ENCODE assay signal across 10 cellular contexts in the genomic region with DNA sequence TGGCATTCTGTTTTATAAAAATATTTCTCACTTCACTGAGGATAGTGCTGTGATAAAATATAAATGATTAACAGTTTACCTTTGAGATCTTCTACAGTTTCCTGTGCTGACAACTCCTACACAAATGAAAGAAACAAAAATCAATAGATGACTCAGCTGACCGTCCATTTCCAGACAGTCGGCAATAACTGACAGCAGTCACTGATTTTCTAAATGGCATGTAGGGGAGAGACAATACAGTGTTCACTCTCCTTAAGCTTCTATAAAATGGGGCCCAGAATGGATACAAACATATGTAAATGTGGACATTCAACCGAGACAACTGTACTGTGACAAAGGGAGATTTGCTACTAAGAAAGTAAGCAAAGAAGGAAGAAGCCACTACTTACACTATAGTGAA. TPM values are rescaled to one million over a fixed set of nuclear protein-coding genes. Genes with fewer than 3 reads are reported as not detected.
A peak's percentile ranks its signal among the peaks of the same experiment; 100 is the strongest.
DNase-seq lines count a peak whose midpoint lies in the region; ATAC-seq and TF ChIP-seq lines count a peak whose summit lies in the region.
"Had no signal": no experiment of that assay in that cellular context is flagged by ENCODE, and none has a peak within 500 bp of the region (broad histone marks: within the 10 kb centered on the region; RNA-seq: fewer than 3 reads in every experiment).

No MANE protein-coding gene starts in this region.

- H3K79me2 ChIP-seq in smooth muscle cell (ENCODE audit: low read depth) (no peaks in the 10 kb centered on the region), SK-N-SH (ENCODE audit: insufficient read depth) (no peaks in the 10 kb centered on the region)

- H3K27me3 ChIP-seq in HAP-1 (ENCODE audit: low read depth): no peaks in the 10 kb centered on the region
- H3K27me3 ChIP-seq in smooth muscle cell (ENCODE audit: low read depth): no peaks in the 10 kb centered on the region
- no peaks in the 10 kb centered on the region for H3K27me3 ChIP-seq in suprapubic skin
- H3K27me3 ChIP-seq in SK-N-SH (ENCODE audit: insufficient read depth): no peaks in the 10 kb centered on the region

- TF ChIP-seq POLR2A in suprapubic skin (IDR thresholded peaks at IDR 0.05): no peak

- peaks cover 9% of the 10 kb centered on the region for H3K4me1 Mint-ChIP-seq in activated CD4-positive, alpha-beta T cell treated with anti-CD3 and anti-CD28 coated beads for 36 hours
- H3K4me1 Mint-ChIP-seq in nephron: no peaks in the 10 kb centered on the region

- H3K9ac ChIP-seq in smooth muscle cell (ENCODE audit: low read depth) (no peak overlapping the region), SK-N-SH (no peak overlapping the region)

- in situ Hi-C loops in HAP-1 (cut with MboI; ENCODE audit: low sequenced_read_pairs): no loop called here

- no peaks in the 10 kb centered on the region for H3K27me3 Mint-ChIP-seq in activated CD4-positive, alpha-beta T cell treated with anti-CD3 and anti-CD28 coated beads for 36 hours
- H3K27me3 Mint-ChIP-seq in nephron (ENCODE audit: low read depth): no peaks in the 10 kb centered on the region
- H3K27me3 Mint-ChIP-seq: activated B cell treated with CpG ODN at 0.5 μM for 24 hours had no signal

- peak; percentile 60 for ATAC-seq in activated CD4-positive, alpha-beta T cell treated with anti-CD3 and anti-CD28 coated beads for 36 hours
- peak; percentile 94 for ATAC-seq in HG03520 (IDR thresholded peaks at IDR 0.05; ENCODE audit: unreplicated experiment)

- H2AFZ ChIP-seq in smooth muscle cell (ENCODE audit: low read depth) (no peak overlapping the region), SK-N-SH (ENCODE audit: low read depth) (no peak overlapping the region)

- H4K20me1 ChIP-seq in smooth muscle cell (ENCODE audit: low read depth) (no peaks in the 10 kb centered on the region), SK-N-SH (ENCODE audit: insufficient read depth) (no peaks in the 10 kb centered on the region)

- DNase-seq in activated CD4-positive, alpha-beta T cell treated with anti-CD3 and anti-CD28 coated beads for 36 hours: no peak
- DNase-seq in activated CD4-positive, alpha-beta T cell treated with anti-CD3 and anti-CD28 coated beads for 4 hours: no peak
- DNase-seq in HAP-1 (ENCODE audit: low spot score in 2 of 2) (peak; percentile 61 to 97), smooth muscle cell (lab: John Stamatoyannopoulos, UW; ENCODE audit: unreplicated experiment) (no peak), suprapubic skin (ENCODE audit: low spot score in 2 of 2) (no peak), SK-N-SH (no peak)
- DNase-seq: activated B cell treated with CpG ODN at 0.5 μM for 24 hours, NCI-H2081 treated with DMSO at 0.1 percent for 48 hours had no signal

- no peaks in the 10 kb centered on the region for H3K9me3 ChIP-seq in HAP-1
- H3K9me3 ChIP-seq in smooth muscle cell (replicated peaks; ENCODE audit: low read depth): no peaks in the 10 kb centered on the region
- H3K9me3 ChIP-seq in suprapubic skin: no peaks in the 10 kb centered on the region
- H3K9me3 ChIP-seq in SK-N-SH: no peaks in the 10 kb centered on the region

- 67% methylated on average over 3 of the region's 3 CpGs for WGBS in smooth muscle cell (ENCODE audit: low lambda C conversion rate)
- 90% methylated on average over 3 of the region's 3 CpGs for WGBS in suprapubic skin
- 59% methylated on average over 3 of the region's 3 CpGs for WGBS in SK-N-SH (ENCODE audit: low lambda C conversion rate)

- peaks cover 44% of the 10 kb centered on the region for H3K36me3 Mint-ChIP-seq in activated CD4-positive, alpha-beta T cell treated with anti-CD3 and anti-CD28 coated beads for 36 hours (ENCODE audit: low read depth)
- peaks cover 26% of the 10 kb centered on the region for H3K36me3 Mint-ChIP-seq in nephron (ENCODE audit: low read depth)

- no peak overlapping the region for H3K4me2 ChIP-seq in smooth muscle cell
- no peak overlapping the region for H3K4me2 ChIP-seq in SK-N-SH

- peaks cover 21% of the 10 kb centered on the region for H3K4me1 ChIP-seq in HAP-1
- H3K4me1 ChIP-seq in smooth muscle cell (ENCODE audit: low read depth): no peaks in the 10 kb centered on the region
- H3K4me1 ChIP-seq in suprapubic skin: no peaks in the 10 kb centered on the region
- H3K4me1 ChIP-seq in SK-N-SH (ENCODE audit: control insufficient read depth in 1 of 2, insufficient read depth in 2 of 2, low read depth in 1 of 2, low read length in 1 of 2): peaks cover 0 to 2% of the 10 kb centered on the region in 2 experiments; a peak in 2 of 4 replicates

- H3K27ac ChIP-seq in smooth muscle cell (ENCODE audit: low read depth) (no peak overlapping the region), suprapubic skin (no peak overlapping the region), SK-N-SH (ENCODE audit: low read depth in 2 of 2, low read length in 1 of 2) (no peak overlapping the region)

- CTCF ChIA-PET in activated CD4-positive, alpha-beta T cell treated with anti-CD3 and anti-CD28 coated beads for 36 hours (lab: Charles Lee): no interaction called here
- CTCF ChIA-PET in SK-N-SH (lab: Yijun Ruan, JAX): no interaction called here

- peak overlapping the region; percentile 56 for H3K27ac Mint-ChIP-seq in activated CD4-positive, alpha-beta T cell treated with anti-CD3 and anti-CD28 coated beads for 36 hours
- peak overlapping the region; percentile 49 to 81 (median 76) for H3K27ac Mint-ChIP-seq in nephron
- H3K27ac Mint-ChIP-seq: activated B cell treated with CpG ODN at 0.5 μM for 24 hours had no signal

- no peak overlapping the region for H3K4me3 Mint-ChIP-seq in activated CD4-positive, alpha-beta T cell treated with anti-CD3 and anti-CD28 coated beads for 36 hours
- no peak overlapping the region for H3K4me3 Mint-ChIP-seq in nephron
- H3K4me3 Mint-ChIP-seq: activated B cell treated with CpG ODN at 0.5 μM for 24 hours had no signal

- TF ChIP-seq EP300 in suprapubic skin (IDR thresholded peaks at IDR 0.05) (no peak), SK-N-SH (IDR thresholded peaks at IDR 0.05; ENCODE audit: borderline replicate concordance in 1 of 2, low read depth in 1 of 2, low read length in 1 of 2) (no peak)

- H3K36me3 ChIP-seq in HAP-1 (replicated peaks) (peaks cover 4% of the 10 kb centered on the region; the same call in 1 of the 2 replicates), smooth muscle cell (ENCODE audit: low read depth) (peaks cover 6% of the 10 kb centered on the region), suprapubic skin (peaks cover 10% of the 10 kb centered on the region), SK-N-SH (replicated peaks in 1 of 2; ENCODE audit: control insufficient read depth in 1 of 2, insufficient read depth in 2 of 2, low read length in 1 of 2) (peaks cover 18 to 50% of the 10 kb centered on the region in 2 experiments)

- POLR2A ChIA-PET in activated CD4-positive, alpha-beta T cell treated with anti-CD3 and anti-CD28 coated beads for 36 hours (lab: Charles Lee): no interaction called here
- POLR2A ChIA-PET in SK-N-SH (lab: Yijun Ruan, JAX): no interaction called here

- no peaks in the 10 kb centered on the region for H3K9me2 ChIP-seq in SK-N-SH

- intact Hi-C loops in activated CD4-positive, alpha-beta T cell treated with anti-CD3 and anti-CD28 coated beads for 36 hours (cut with DNase I, micrococcal nuclease): no loop called here

- no peak for TF ChIP-seq CTCF in nephron (IDR thresholded peaks at IDR 0.05; ENCODE audit: unreplicated experiment in 3 of 3)
- no peak for TF ChIP-seq CTCF in smooth muscle cell (IDR thresholded peaks at IDR 0.05; ENCODE audit: borderline replicate concordance, insufficient read depth, poor library complexity, severe bottlenecking)
- TF ChIP-seq CTCF in suprapubic skin (IDR thresholded peaks at IDR 0.05): no peak
- no peak for TF ChIP-seq CTCF in SK-N-SH (IDR thresholded peaks at IDR 0.05)

- TF ChIP-seq RAD21 in SK-N-SH (IDR thresholded peaks at IDR 0.05; ENCODE audit: low read length): no peak

- no peaks in the 10 kb centered on the region for H3K9me3 Mint-ChIP-seq in activated CD4-positive, alpha-beta T cell treated with anti-CD3 and anti-CD28 coated beads for 36 hours (ENCODE audit: low read depth)
- no peaks in the 10 kb centered on the region for H3K9me3 Mint-ChIP-seq in nephron
- H3K9me3 Mint-ChIP-seq: activated B cell treated with CpG ODN at 0.5 μM for 24 hours had no signal

- H3F3A ChIP-seq in smooth muscle cell (ENCODE audit: low read depth): no peaks in the 10 kb centered on the region
- no peaks in the 10 kb centered on the region for H3F3A ChIP-seq in SK-N-SH (replicated peaks; ENCODE audit: insufficient read depth)

- H3K4me3 ChIP-seq in HAP-1: no peak overlapping the region
- H3K4me3 ChIP-seq in smooth muscle cell: no peak overlapping the region
- no peak overlapping the region for H3K4me3 ChIP-seq in suprapubic skin
- no peak overlapping the region for H3K4me3 ChIP-seq in SK-N-SH (ENCODE audit: low read depth in 2 of 2, low read length in 1 of 2)

TF ChIP-seq in SK-N-SH, 30 proteins besides CTCF, POLR2A, EP300 and RAD21 (continues in another document):
- TF ChIP-seq, protein P1, sequence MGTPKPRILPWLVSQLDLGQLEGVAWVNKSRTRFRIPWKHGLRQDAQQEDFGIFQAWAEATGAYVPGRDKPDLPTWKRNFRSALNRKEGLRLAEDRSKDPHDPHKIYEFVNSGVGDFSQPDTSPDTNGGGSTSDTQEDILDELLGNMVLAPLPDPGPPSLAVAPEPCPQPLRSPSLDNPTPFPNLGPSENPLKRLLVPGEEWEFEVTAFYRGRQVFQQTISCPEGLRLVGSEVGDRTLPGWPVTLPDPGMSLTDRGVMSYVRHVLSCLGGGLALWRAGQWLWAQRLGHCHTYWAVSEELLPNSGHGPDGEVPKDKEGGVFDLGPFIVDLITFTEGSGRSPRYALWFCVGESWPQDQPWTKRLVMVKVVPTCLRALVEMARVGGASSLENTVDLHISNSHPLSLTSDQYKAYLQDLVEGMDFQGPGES (IDR thresholded peaks at IDR 0.05; ENCODE audit: low read depth, low read length): no peak
- TF ChIP-seq YY1 (IDR thresholded peaks at IDR 0.05; ENCODE audit: low read depth) (no peak), CHD2 (IDR thresholded peaks at IDR 0.05; ENCODE audit: low read length, partially characterized antibody) (no peak), GATA2 (CRISPR knock-in tag; IDR thresholded peaks at IDR 0.05) (no peak)
- TF ChIP-seq, protein P2, sequence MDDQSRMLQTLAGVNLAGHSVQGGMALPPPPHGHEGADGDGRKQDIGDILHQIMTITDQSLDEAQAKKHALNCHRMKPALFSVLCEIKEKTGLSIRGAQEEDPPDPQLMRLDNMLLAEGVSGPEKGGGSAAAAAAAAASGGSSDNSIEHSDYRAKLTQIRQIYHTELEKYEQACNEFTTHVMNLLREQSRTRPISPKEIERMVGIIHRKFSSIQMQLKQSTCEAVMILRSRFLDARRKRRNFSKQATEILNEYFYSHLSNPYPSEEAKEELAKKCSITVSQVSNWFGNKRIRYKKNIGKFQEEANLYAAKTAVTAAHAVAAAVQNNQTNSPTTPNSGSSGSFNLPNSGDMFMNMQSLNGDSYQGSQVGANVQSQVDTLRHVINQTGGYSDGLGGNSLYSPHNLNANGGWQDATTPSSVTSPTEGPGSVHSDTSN (IDR thresholded peaks at IDR 0.05): no peak

RNA-seq across cellular contexts. Expression of a gene that starts 34.3 kb away (rescaled TPM):
- total RNA-seq in activated CD4-positive, alpha-beta T cell treated with anti-CD3 and anti-CD28 coated beads for 36 hours: 10 to 100 TPM; 14.7 to 18.1 TPM
- total RNA-seq in smooth muscle cell: 12.5 and 18.2 TPM in 2 replicates
- 4.7 and 8.1 TPM in 2 replicates for polyA plus RNA-seq in smooth muscle cell
- 10 to 100 TPM in 3 of 4 donors, 1 to 10 TPM in 1; 8.9 to 21.4 (median 14.3) TPM for total RNA-seq in suprapubic skin
- 10.6 and 11.2 TPM in 2 replicates for polyA plus RNA-seq in SK-N-SH (2012; rRNA removed)
- 7.6 and 8.3 TPM in 2 replicates for polyA plus RNA-seq in SK-N-SH (2012; cell fraction: cytosol; rRNA removed)
- polyA plus RNA-seq in SK-N-SH (2012; cell fraction: nucleus; rRNA removed): 37.9 and 43.7 TPM in 2 replicates

Comparison
In these comparisons a context has a peak if more than half of its experiments do, and no peak if none do; other contexts are left out.
1. DNase-seq: peak in HAP-1 (2 of 2); none in activated CD4-positive, alpha-beta T cell treated with anti-CD3 and anti-CD28 coated beads for 36 hours (single experiment), activated CD4-positive, alpha-beta T cell treated with anti-CD3 and anti-CD28 coated beads for 4 hours (0 of 2), smooth muscle cell (single experiment), suprapubic skin (0 of 2) and SK-N-SH (single experiment).